27 cellular contexts compared by ENCODE assay signal in the genomic region with DNA sequence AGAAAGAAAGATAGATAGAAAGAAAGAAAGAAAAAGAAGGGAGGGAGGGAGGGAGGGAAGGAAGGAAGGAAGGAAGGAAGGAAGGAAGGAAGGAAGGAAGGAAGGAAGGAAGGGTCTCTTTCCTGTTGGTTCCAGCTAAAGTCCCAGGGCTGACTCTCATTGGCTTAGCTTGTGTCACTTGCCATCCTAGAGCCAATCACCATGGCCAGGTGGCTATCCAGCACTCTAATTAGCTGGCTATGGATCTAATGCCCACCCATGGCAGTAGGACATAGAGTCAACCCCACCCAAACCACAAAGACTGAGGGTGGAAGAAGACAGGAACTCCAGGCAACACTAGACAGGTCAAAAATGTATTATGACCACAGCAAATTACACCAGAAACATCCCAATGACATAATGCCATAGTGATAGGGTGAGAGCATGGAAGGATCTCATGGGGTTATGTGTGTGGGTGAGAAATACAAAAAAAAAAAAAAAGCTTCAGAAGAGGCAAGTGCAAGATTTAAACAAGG. TPM values are rescaled to one million over a fixed set of nuclear protein-coding genes. Genes with fewer than 3 reads are reported as not detected.
"Had no signal": no experiment of that assay in that cellular context is flagged by ENCODE, and none has a peak within 500 bp of the region (broad histone marks: within the 10 kb centered on the region; RNA-seq: fewer than 3 reads in every experiment).

No MANE protein-coding gene starts in this region.

- H3K4me1 ChIP-seq: colonic mucosa, esophagus squamous epithelium, testis, tibial artery had no signal

- H3K4me2 ChIP-seq: smooth muscle cell had no signal

- H3K27ac ChIP-seq: colonic mucosa, esophagus squamous epithelium, neutrophil, parathyroid adenoma, testis, tibial artery had no signal

- ATAC-seq: left lobe of liver; mucosa of descending colon; natural killer cell treated with Interleukin-12 subunit alpha and Interleukin-12 subunit beta and Interleukin-15 and Interleukin-18, amount 100 ng/mL, for 72 hours; sciatic nerve; stimulated activated effector memory CD8-positive, alpha-beta T cell treated with anti-CD3 and anti-CD28 coated beads, Interleukin-12 subunit alpha, Interleukin-12 subunit beta, amount 100 ng/mL, for 72 hours had no signal

- H3K4me3 ChIP-seq: colonic mucosa, esophagus squamous epithelium, lung, mucosa of descending colon, smooth muscle cell, testis, tibial artery had no signal

- H3K36me3 ChIP-seq: colonic mucosa, esophagus squamous epithelium, neutrophil, tibial artery had no signal

- H3K79me2 ChIP-seq: parathyroid adenoma had no signal

- H2AFZ ChIP-seq: parathyroid adenoma had no signal

- H3K27me3 ChIP-seq: colonic mucosa, testis had no signal

- FAIRE-seq: keratinocyte had no signal

- H3K9ac ChIP-seq: parathyroid adenoma had no signal

- DNase-seq: colonic mucosa; effector CD8-positive, alpha-beta T cell; endodermal cell; esophagus squamous epithelium; foreskin melanocyte; hypothalamus; mucosa of descending colon; naive B cell; stimulated activated CD4-positive, alpha-beta T cell treated with anti-CD3 and anti-CD28 coated beads, Interleukin-2, amount 100 ng/mL, for 24 hours; stimulated activated CD4-positive, alpha-beta T cell treated with anti-CD3 and anti-CD28 coated beads, Interleukin-4, amount 100 ng/mL, for 24 hours; stimulated activated naive CD4-positive, alpha-beta T cell treated with Interleukin-2 at 50 U/mL for 16 hours; testis; tibial artery had no signal

- H3K9me3 ChIP-seq: colonic mucosa, esophagus squamous epithelium, mucosa of descending colon, neutrophil, testis, tibial artery had no signal

RNA-seq across cellular contexts. Expression of gene CPLX2, which starts 10.8 kb away (rescaled TPM):
- total RNA-seq: chondrocyte; endodermal cell; epithelial cell of proximal tubule; left lobe of liver; liver; mesothelial cell of epicardium; natural killer cell treated with Interleukin-12 subunit alpha and Interleukin-12 subunit beta and Interleukin-15 and Interleukin-18, amount 100 ng/mL, for 72 hours; omental fat pad; sciatic nerve; smooth muscle cell had no signal
- polyA plus RNA-seq: keratinocyte, smooth muscle cell had no signal
